8 cellular contexts compared by ENCODE assay signal in genomic region chrX:67543818-67544217, GRCh38. TPM values are rescaled to one million over a fixed set of nuclear protein-coding genes. Genes with fewer than 3 reads are reported as not detected.
DNase-seq lines count a peak whose midpoint lies in the region; ATAC-seq and FAIRE-seq lines count a peak whose summit lies in the region.

Gene AR (plus strand): TSS chrX:67544021. CDS start chrX:67545147, 1,126 bp downstream.

- H3K4ac ChIP-seq in mesenchymal stem cell (ENCODE audit: low read depth in 1 of 2, low read length in 2 of 2), result no peak within 1 kb of the TSS

- FAIRE-seq in urothelium cell line (lab: Jason Lieb, UNC), result no peak

- H3K4me2 ChIP-seq in mesenchymal stem cell (ENCODE audit: low read length, poor library complexity, severe bottlenecking), result peak within 1 kb of the TSS; percentile 74

- peak within 1 kb of the TSS in 1 of 2 experiments; percentile 20 for H3K14ac ChIP-seq in mesenchymal stem cell (ENCODE audit: low read length in 2 of 2)

- H4K91ac ChIP-seq in mesenchymal stem cell (ENCODE audit: low read length), result no peak within 1 kb of the TSS

- peak; percentile 8 for DNase-seq in stimulated activated CD4-positive, alpha-beta T cell treated with anti-CD3 and anti-CD28 coated beads, Interleukin-15, amount 100 ng/mL, for 24 hours
- DNase-seq in stimulated activated CD4-positive, alpha-beta T cell treated with anti-CD3 and anti-CD28 coated beads, Interleukin-2, amount 100 ng/mL, for 48 hours, result no peak
- DNase-seq in mesenchymal stem cell (peak; percentile 79), urothelium cell line (ENCODE audit: low spot score) (peak; percentile 68), GDM1 (lab: John Stamatoyannopoulos, UW) (no peak), middle frontal gyrus (ENCODE audit: extremely low spot score, low spot score) (no peak)

- no peak within 1 kb of the TSS for H2AK5ac ChIP-seq in mesenchymal stem cell (ENCODE audit: low read length, severe bottlenecking)

- H3K4me3 ChIP-seq in endocrine pancreas (ENCODE audit: control insufficient read depth, insufficient read depth, low read length) (peak within 1 kb of the TSS; percentile 45), mesenchymal stem cell (ENCODE audit: insufficient read depth in 1 of 2, low read depth in 1 of 2, low read length in 2 of 2) (peak within 1 kb of the TSS; percentile 58 to 79)

- no peak within 1 kb of the TSS for H2BK5ac ChIP-seq in mesenchymal stem cell (ENCODE audit: low read depth, low read length, poor library complexity, severe bottlenecking)

- H3K27ac ChIP-seq in mesenchymal stem cell (ENCODE audit: low read length, poor library complexity, severe bottlenecking), result peak within 1 kb of the TSS; percentile 64

- H3K79me1 ChIP-seq in mesenchymal stem cell (replicated peaks; ENCODE audit: low read length, poor library complexity, severe bottlenecking), result peaks cover 1% of the 10 kb centered on the region

- H2BK12ac ChIP-seq in mesenchymal stem cell (ENCODE audit: low read length in 2 of 2), result no peak within 1 kb of the TSS

- WGBS in mesenchymal stem cell, result 0% methylated on average over 5 of the region's 30 CpGs

- no peak within 1 kb of the TSS for H3K23ac ChIP-seq in mesenchymal stem cell (ENCODE audit: low read length in 2 of 2)

- H3K36me3 ChIP-seq in endocrine pancreas (ENCODE audit: control insufficient read depth, insufficient read depth, low read length), result no peaks in the 10 kb centered on the region
- no peaks in the 10 kb centered on the region for H3K36me3 ChIP-seq in mesenchymal stem cell (ENCODE audit: control insufficient read depth in 1 of 2, insufficient read depth in 2 of 2, low read depth in 1 of 2, low read length in 2 of 2)

- H3K4me1 ChIP-seq in endocrine pancreas (ENCODE audit: control insufficient read depth, insufficient read depth, low read length) (no peaks in the 10 kb centered on the region), mesenchymal stem cell (ENCODE audit: control insufficient read depth, insufficient read depth, low read depth, low read length) (peaks cover 3% of the 10 kb centered on the region)

- no peaks in the 10 kb centered on the region for H3K9me3 ChIP-seq in endocrine pancreas (ENCODE audit: control insufficient read depth, low read length)
- no peaks in the 10 kb centered on the region for H3K9me3 ChIP-seq in mesenchymal stem cell (ENCODE audit: control insufficient read depth, low read length)

- H3K9ac ChIP-seq in endocrine pancreas (ENCODE audit: control insufficient read depth, insufficient read depth, low read length), result no peak within 1 kb of the TSS
- H3K9ac ChIP-seq in mesenchymal stem cell (ENCODE audit: low read length), result peak within 1 kb of the TSS; percentile 70

- H2AFZ ChIP-seq in mesenchymal stem cell (ENCODE audit: low read depth, low read length), result peak within 1 kb of the TSS; percentile 63

- H2BK15ac ChIP-seq in mesenchymal stem cell (ENCODE audit: low read depth, poor library complexity, severe bottlenecking), result no peak within 1 kb of the TSS

- no peak within 1 kb of the TSS for H2BK120ac ChIP-seq in mesenchymal stem cell (ENCODE audit: low read depth, low read length)

- H3K27me3 ChIP-seq in endocrine pancreas (ENCODE audit: control insufficient read depth, insufficient read depth, low read length), result no peaks in the 10 kb centered on the region
- H3K27me3 ChIP-seq in mesenchymal stem cell (ENCODE audit: control insufficient read depth in 1 of 2, insufficient read depth in 1 of 2, low read length in 2 of 2), result peaks cover 0 to 30% of the 10 kb centered on the region in 2 experiments

- peak within 1 kb of the TSS; percentile 33 to 48 for H3K18ac ChIP-seq in mesenchymal stem cell (ENCODE audit: low read depth in 1 of 2, low read length in 2 of 2)

- H4K8ac ChIP-seq in mesenchymal stem cell (ENCODE audit: low read length), result peak within 1 kb of the TSS; percentile 60

- no peak for ATAC-seq in GM19328 (IDR thresholded peaks at IDR 0.05; ENCODE audit: unreplicated experiment)

RNA-seq across cellular contexts. Expression of gene AR, which starts in this region (rescaled TPM):
- 7.1 TPM for polyA plus RNA-seq in mesenchymal stem cell (2013, experiment 1 of 2)
- polyA plus RNA-seq in mesenchymal stem cell (2013, experiment 2 of 2), result 7.4 TPM

Comparison
In these comparisons a context has a peak if more than half of its experiments do, and no peak if none do; other contexts are left out.
1. DNase-seq: peak in stimulated activated CD4-positive, alpha-beta T cell treated with anti-CD3 and anti-CD28 coated beads, Interleukin-15, amount 100 ng/mL, for 24 hours (single experiment), mesenchymal stem cell (single experiment) and urothelium cell line (single experiment); none in stimulated activated CD4-positive, alpha-beta T cell treated with anti-CD3 and anti-CD28 coated beads, Interleukin-2, amount 100 ng/mL, for 48 hours (0 of 2), GDM1 (single experiment) and middle frontal gyrus (single experiment).